Comparison of ENCODE assay signal across 18 cellular contexts in genomic region chr19:33297401-33298145, GRCh38. TPM values are rescaled to one million over a fixed set of nuclear protein-coding genes. Genes with fewer than 3 reads are reported as not detected.
DNase-seq lines count a peak whose midpoint lies in the region; ATAC-seq and TF ChIP-seq lines count a peak whose summit lies in the region.
"Had no signal": no experiment of that assay in that cellular context is flagged by ENCODE, and none has a peak within 500 bp of the region (broad histone marks: within the 10 kb centered on the region; RNA-seq: fewer than 3 reads in every experiment).

No MANE protein-coding gene starts in this region.

- H3K4me2 ChIP-seq in BLaER1 treated with 17β-estradiol and CSF1 and Interleukin-3, amounts not matched to agents 10 nM and 100 nM: peak overlapping the region; percentile 49 to 100 (median 95)
- no peak overlapping the region for H3K4me2 ChIP-seq in hepatocyte
- H3K4me2 ChIP-seq in trophoblast cell (ENCODE audit: low read length): no peak overlapping the region

- peaks cover 14 to 53% (median 36%) of the 10 kb centered on the region in 11 experiments for H3K27me3 ChIP-seq in BLaER1 treated with 17β-estradiol and CSF1 and Interleukin-3, amounts not matched to agents 10 nM and 100 nM
- H3K27me3 ChIP-seq in hepatocyte (peaks cover 2% of the 10 kb centered on the region), trophoblast cell (ENCODE audit: insufficient read depth, low read length) (peaks cover 5% of the 10 kb centered on the region)

- peak overlapping the region; percentile 82 for H2BK120ac ChIP-seq in trophoblast cell (ENCODE audit: insufficient read depth, low read length, poor library complexity)

- H4K91ac ChIP-seq in trophoblast cell (ENCODE audit: low read depth, low read length): peak overlapping the region; percentile 86

- no peak overlapping the region for H4K12ac ChIP-seq in trophoblast cell (ENCODE audit: low read depth, low read length)

- no peak for ATAC-seq in GM21717 (IDR thresholded peaks at IDR 0.05; ENCODE audit: unreplicated experiment)
- no peak for ATAC-seq in HG02852 (IDR thresholded peaks at IDR 0.05; ENCODE audit: unreplicated experiment)
- ATAC-seq: GM12878, left ventricle myocardium superior, Panc1 had no signal

- H3K9me2 ChIP-seq in hepatocyte (replicated peaks; ENCODE audit: insufficient read depth): no peaks in the 10 kb centered on the region

- peaks cover 22% of the 10 kb centered on the region for H3K79me2 ChIP-seq in hepatocyte
- H3K79me2 ChIP-seq in trophoblast cell (ENCODE audit: control insufficient read depth, insufficient read depth, low read length, poor library complexity): peaks cover 18% of the 10 kb centered on the region

- peak overlapping the region in 3 of 11 experiments; percentile 6 to 93 (median 29); a peak in 5 of 22 replicates for H3K9ac ChIP-seq in BLaER1 treated with 17β-estradiol and CSF1 and Interleukin-3, amounts not matched to agents 10 nM and 100 nM
- H3K9ac ChIP-seq in trophoblast cell (ENCODE audit: low read length): no peak overlapping the region

- WGBS in hepatocyte (ENCODE audit: low lambda C conversion rate, missing lambda C conversion rate): 61% methylated on average over 11 of the region's 11 CpGs
- no CpG with 5 or more reads among the region's 11 CpGs for WGBS in trophoblast cell (ENCODE audit: extremely low coverage, insufficient coverage, insufficient read length)

- peaks cover 22 to 40% (median 34%) of the 10 kb centered on the region in 11 experiments; a peak in 20 of 22 replicates for H4K20me1 ChIP-seq in BLaER1 treated with 17β-estradiol and CSF1 and Interleukin-3, amounts not matched to agents 10 nM and 100 nM
- H4K20me1 ChIP-seq in hepatocyte (ENCODE audit: insufficient read depth, poor library complexity, severe bottlenecking): peaks cover 15% of the 10 kb centered on the region

- peaks cover 0 to 9% (median 0%) of the 10 kb centered on the region in 11 experiments; a peak in 1 of 22 replicates for H3K36me3 ChIP-seq in BLaER1 treated with 17β-estradiol and CSF1 and Interleukin-3, amounts not matched to agents 10 nM and 100 nM
- H3K36me3 ChIP-seq in hepatocyte (replicated peaks; ENCODE audit: insufficient read depth, low read depth): no peaks in the 10 kb centered on the region
- H3K36me3 ChIP-seq in trophoblast cell (ENCODE audit: control insufficient read depth in 1 of 2, insufficient read depth in 2 of 2, low read length in 2 of 2): no peaks in the 10 kb centered on the region

- H3K79me1 ChIP-seq in trophoblast cell (ENCODE audit: low read length): peaks cover 45% of the 10 kb centered on the region

- H2BK5ac ChIP-seq in trophoblast cell (ENCODE audit: low read depth, low read length, poor library complexity): peak overlapping the region; percentile 70

- no peak overlapping the region for H3K4ac ChIP-seq in trophoblast cell (ENCODE audit: low read depth, low read length)

- peak; percentile 57 for DNase-seq in NCI-H2171 (lab: John Stamatoyannopoulos, UW)
- peak; percentile 59 for DNase-seq in hepatocyte (ENCODE audit: low spot score)
- peak; percentile 54 to 64 for DNase-seq in trophoblast cell
- DNase-seq in KG1 (lab: John Stamatoyannopoulos, UW): no peak
- DNase-seq in middle frontal gyrus (ENCODE audit: extremely low spot score, low spot score): no peak
- DNase-seq: activated CD4-positive, alpha-beta T cell treated with anti-CD3 and anti-CD28 coated beads, Interleukin-2, amount 50 U/mL, for 48 hours; Calu3; caudate nucleus; effector memory CD4-positive, alpha-beta T cell; GOT3; left ventricle myocardium superior; NCI-H2081 treated with DMSO at 0.1 percent for 48 hours; NCI-H748 treated with DMSO at 0.1 percent for 48 hours had no signal

- H2BK12ac ChIP-seq in trophoblast cell (ENCODE audit: low read length): peak overlapping the region; percentile 81

- TF ChIP-seq CTCF in hepatocyte (IDR thresholded peaks at IDR 0.05; ENCODE audit: poor library complexity): no peak

- H3K23ac ChIP-seq in trophoblast cell (ENCODE audit: low read length): no peak overlapping the region

- H4K8ac ChIP-seq in trophoblast cell (ENCODE audit: low read depth, low read length): peak overlapping the region; percentile 59

- H3K14ac ChIP-seq in trophoblast cell (ENCODE audit: low read length): peak overlapping the region; percentile 29

- peak overlapping the region in 1 of 11 experiments; percentile 12; a peak in 2 of 22 replicates for H3K27ac ChIP-seq in BLaER1 treated with 17β-estradiol and CSF1 and Interleukin-3, amounts not matched to agents 10 nM and 100 nM
- H3K27ac ChIP-seq in hepatocyte (peak overlapping the region; percentile 86), trophoblast cell (ENCODE audit: low read depth, low read length) (peak overlapping the region; percentile 50)

- peak overlapping the region; percentile 27 for H2AK5ac ChIP-seq in trophoblast cell (ENCODE audit: low read length)

- H3K4me1 ChIP-seq in BLaER1 treated with 17β-estradiol and CSF1 and Interleukin-3, amounts not matched to agents 10 nM and 100 nM: peaks cover 61 to 88% (median 63%) of the 10 kb centered on the region in 10 experiments
- peaks cover 50% of the 10 kb centered on the region for H3K4me1 ChIP-seq in hepatocyte (ENCODE audit: insufficient read depth)
- peaks cover 39 to 68% of the 10 kb centered on the region in 2 experiments for H3K4me1 ChIP-seq in trophoblast cell (ENCODE audit: control insufficient read depth in 1 of 2, insufficient read depth in 2 of 2, low read length in 2 of 2)

- no peak overlapping the region for H3K4me3 ChIP-seq in BLaER1 treated with 17β-estradiol and CSF1 and Interleukin-3, amounts not matched to agents 10 nM and 100 nM
- H3K4me3 ChIP-seq in hepatocyte (no peak overlapping the region), trophoblast cell (ENCODE audit: low read depth, low read length) (no peak overlapping the region)
- H3K4me3 ChIP-seq: GM12878 had no signal

- H2AFZ ChIP-seq in hepatocyte (no peak overlapping the region), trophoblast cell (ENCODE audit: insufficient read depth, low read length, poor library complexity) (no peak overlapping the region)

- no peaks in the 10 kb centered on the region for H3K9me3 ChIP-seq in BLaER1 treated with 17β-estradiol and CSF1 and Interleukin-3, amounts not matched to agents 10 nM and 100 nM (replicated peaks in 1 of 11)
- H3K9me3 ChIP-seq in hepatocyte (ENCODE audit: low read depth) (no peaks in the 10 kb centered on the region), trophoblast cell (ENCODE audit: insufficient read depth, low read depth, low read length) (peaks cover 2% of the 10 kb centered on the region)

- H3K18ac ChIP-seq in trophoblast cell (ENCODE audit: low read length): peak overlapping the region; percentile 16

RNA-seq across cellular contexts. Expression of gene CEBPA, which starts 4.8 kb away (rescaled TPM):
- 151 and 160 TPM in 2 replicates for total RNA-seq in hepatocyte
- polyA plus RNA-seq in hepatocyte: 65.1 and 103 TPM in 2 replicates
- polyA plus RNA-seq in trophoblast cell (2013): 148 and 169 TPM in 2 replicates

Comparison
In these comparisons a context has a peak if more than half of its experiments do, and no peak if none do; other contexts are left out.
1. H3K4me2 ChIP-seq: peak in BLaER1 treated with 17β-estradiol and CSF1 and Interleukin-3, amounts not matched to agents 10 nM and 100 nM (11 of 11); none in hepatocyte (single experiment) and trophoblast cell (single experiment).
2. DNase-seq: peak in NCI-H2171 (single experiment), hepatocyte (single experiment) and trophoblast cell (2 of 2); none in KG1 (single experiment) and middle frontal gyrus (single experiment).